12 cellular contexts compared by ENCODE assay signal in genomic region chr4:185840953-185841352, GRCh38.
"Had no signal": no experiment of that assay in that cellular context is flagged by ENCODE, and none has a peak within 500 bp of the region (broad histone marks: within the 10 kb centered on the region; RNA-seq: fewer than 3 reads in every experiment).

No MANE protein-coding gene starts in this region.

- H3K27ac ChIP-seq: neutrophil, right lobe of liver had no signal

- H3K27me3 ChIP-seq: adrenal gland, neutrophil, right lobe of liver, tibial nerve had no signal

- H3K4me3 ChIP-seq: adrenal gland, right lobe of liver, tibial nerve had no signal

- ATAC-seq: right lobe of liver; stimulated activated naive B cell treated with anti-CD40 and anti-IgM and Interleukin-4, amounts not matched to agents 10 μg/mL and 1 μg/mL and 100 μg/mL, for 72 hours had no signal

- FAIRE-seq: keratinocyte had no signal

- DNase-seq: activated naive CD4-positive, alpha-beta T cell treated with anti-CD3 and anti-CD28 coated beads, Interleukin-2, amount 50 U/mL, for 16 hours; activated T-cell treated with anti-CD3 and anti-CD28 coated beads, Interleukin-2, amount 50 U/mL, for 1 hour; adrenal gland; cerebellar nuclear complex; naive B cell; right lobe of liver; stimulated activated CD4-positive, alpha-beta T cell treated with anti-CD3 and anti-CD28 coated beads, Interleukin-2, amount 100 ng/mL, for 24 hours; stimulated activated naive B cell treated with anti-CD40 and anti-IgM and Interleukin-4, amounts not matched to agents 10 μg/mL and 1 μg/mL and 100 μg/mL, for 72 hours; T-helper 2 cell had no signal

- H3K9me3 ChIP-seq: adrenal gland, neutrophil, right lobe of liver had no signal

- H3K36me3 ChIP-seq: adrenal gland, neutrophil, right lobe of liver, tibial nerve had no signal
